In genomic region chr1:19393051-19393450, GRCh38 we compare ENCODE assay signal across 13 cellular contexts.
DNase-seq lines count a peak whose midpoint lies in the region; ATAC-seq and FAIRE-seq lines count a peak whose summit lies in the region.
"Had no signal": no experiment of that assay in that cellular context is flagged by ENCODE, and none has a peak within 500 bp of the region (broad histone marks: within the 10 kb centered on the region; RNA-seq: fewer than 3 reads in every experiment).

No MANE protein-coding gene starts in this region.

- H3K36me3 Mint-ChIP-seq in activated naive CD8-positive, alpha-beta T cell treated with anti-CD3 and anti-CD28 coated beads, Interleukin-2, amount 10 ng/mL, durations not matched to agents 7 days and 5 days: peaks cover 10% of the 10 kb centered on the region
- H3K36me3 Mint-ChIP-seq in naive B cell: no peaks in the 10 kb centered on the region

- H3K27me3 ChIP-seq in BLaER1 (no peaks in the 10 kb centered on the region), H7 (ENCODE audit: control insufficient read depth, insufficient read depth, low read length) (no peaks in the 10 kb centered on the region)

- peak overlapping the region; percentile 92 for H3K4me2 ChIP-seq in BLaER1

- no peak overlapping the region for H3K4me3 Mint-ChIP-seq in activated naive CD8-positive, alpha-beta T cell treated with anti-CD3 and anti-CD28 coated beads, Interleukin-2, amount 10 ng/mL, durations not matched to agents 7 days and 5 days
- peak overlapping the region in 7 of 8 donors; percentile 47 to 93 (median 71) for H3K4me3 Mint-ChIP-seq in naive B cell
- H3K4me3 Mint-ChIP-seq: stimulated activated naive CD8-positive, alpha-beta T cell treated with anti-CD3 and anti-CD28 coated beads, Interleukin-15, Interleukin-2, amounts not matched to agents 100 ng/mL and 50 ng/mL, for 24 hours had no signal

- H3K27ac Mint-ChIP-seq in activated naive CD8-positive, alpha-beta T cell treated with anti-CD3 and anti-CD28 coated beads, Interleukin-2, amount 10 ng/mL, durations not matched to agents 7 days and 5 days: peak overlapping the region; percentile 63
- H3K27ac Mint-ChIP-seq in naive B cell: peak overlapping the region in 5 of 6 donors; percentile 33 to 93 (median 88)
- H3K27ac Mint-ChIP-seq: stimulated activated naive CD8-positive, alpha-beta T cell treated with anti-CD3 and anti-CD28 coated beads, Interleukin-15, Interleukin-2, amounts not matched to agents 100 ng/mL and 50 ng/mL, for 24 hours had no signal

- H3K9ac ChIP-seq in BLaER1: peak overlapping the region; percentile 54

- H3K36me3 ChIP-seq in BLaER1 (peaks cover 19% of the 10 kb centered on the region), H7 (replicated peaks; ENCODE audit: control insufficient read depth, insufficient read depth, low read length) (no peaks in the 10 kb centered on the region)

- DNase-seq in GM19238 (ENCODE audit: insufficient read length, low spot score) (peak; percentile 21), naive B cell (no peak), H7 (no peak), RCC 7860 (ENCODE audit: low spot score) (no peak), NCI-H748 treated with DMSO at 0.1 percent for 48 hours (lab: John Stamatoyannopoulos, UW) (no peak)
- no peak for DNase-seq in activated naive CD8-positive, alpha-beta T cell treated with anti-CD3 and anti-CD28 coated beads, Interleukin-2, amount 10 ng/mL, durations not matched to agents 7 days and 5 days
- DNase-seq: activated effector memory CD4-positive, alpha-beta T cell treated with Interleukin-2 at 50 U/mL for 16 hours; mesendoderm; NCI-H524 treated with DMSO at 0.1 percent for 48 hours; stimulated activated CD4-positive, alpha-beta T cell treated with anti-CD3 and anti-CD28 coated beads, Interleukin-2, amount 100 ng/mL, for 48 hours had no signal

- no peak for ATAC-seq in activated naive CD8-positive, alpha-beta T cell treated with anti-CD3 and anti-CD28 coated beads, Interleukin-2, amount 10 ng/mL, durations not matched to agents 7 days and 5 days (ENCODE audit: low read depth)
- peak; percentile 47 to 55 for ATAC-seq in naive B cell (ENCODE audit: low read depth in 2 of 2)
- ATAC-seq in HG03442 (IDR thresholded peaks at IDR 0.05; ENCODE audit: unreplicated experiment): no peak

- H3K27ac ChIP-seq in BLaER1: peak overlapping the region; percentile 87

- H3K4me1 ChIP-seq in BLaER1: peaks cover 82% of the 10 kb centered on the region

- no peaks in the 10 kb centered on the region for H3K9me3 Mint-ChIP-seq in activated naive CD8-positive, alpha-beta T cell treated with anti-CD3 and anti-CD28 coated beads, Interleukin-2, amount 10 ng/mL, durations not matched to agents 7 days and 5 days
- H3K9me3 Mint-ChIP-seq in naive B cell: peaks cover 0 to 1% (median 0%) of the 10 kb centered on the region in 7 donors
- H3K9me3 Mint-ChIP-seq: stimulated activated naive CD8-positive, alpha-beta T cell treated with anti-CD3 and anti-CD28 coated beads, Interleukin-15, Interleukin-2, amounts not matched to agents 100 ng/mL and 50 ng/mL, for 24 hours had no signal

- FAIRE-seq in RCC 7860 (lab: Jason Lieb, UNC): no peak

- peaks cover 46% of the 10 kb centered on the region for H3K4me1 Mint-ChIP-seq in activated naive CD8-positive, alpha-beta T cell treated with anti-CD3 and anti-CD28 coated beads, Interleukin-2, amount 10 ng/mL, durations not matched to agents 7 days and 5 days
- H3K4me1 Mint-ChIP-seq in naive B cell: peaks cover 52 to 76% (median 76%) of the 10 kb centered on the region in 3 donors

- no peaks in the 10 kb centered on the region for H3K27me3 Mint-ChIP-seq in activated naive CD8-positive, alpha-beta T cell treated with anti-CD3 and anti-CD28 coated beads, Interleukin-2, amount 10 ng/mL, durations not matched to agents 7 days and 5 days
- H3K27me3 Mint-ChIP-seq in naive B cell: no peaks in the 10 kb centered on the region
- H3K27me3 Mint-ChIP-seq: stimulated activated naive CD8-positive, alpha-beta T cell treated with anti-CD3 and anti-CD28 coated beads, Interleukin-15, Interleukin-2, amounts not matched to agents 100 ng/mL and 50 ng/mL, for 24 hours had no signal

- H4K20me1 ChIP-seq in BLaER1: peaks cover 75% of the 10 kb centered on the region

- POLR2A ChIA-PET in activated naive CD8-positive, alpha-beta T cell treated with anti-CD3 and anti-CD28 coated beads, Interleukin-2, amount 10 ng/mL, durations not matched to agents 7 days and 5 days (lab: Charles Lee): interaction anchor here (0.6 to 0.9 kb wide), 5 partner anchors 15 to 209 kb away, joined by 3 read pairs; no protein-coding TSS in a partner anchor

- H3K4me3 ChIP-seq in BLaER1: peak overlapping the region; percentile 21; the same call in 1 of the 2 replicates
- no peak overlapping the region for H3K4me3 ChIP-seq in H7 (ENCODE audit: insufficient read depth, low read depth, low read length)

- H3K9me3 ChIP-seq in BLaER1: no peaks in the 10 kb centered on the region

Comparison
In these comparisons a context has a peak if more than half of its experiments do, and no peak if none do; other contexts are left out.
1. ATAC-seq: peak in naive B cell (2 of 2); none in activated naive CD8-positive, alpha-beta T cell treated with anti-CD3 and anti-CD28 coated beads, Interleukin-2, amount 10 ng/mL, durations not matched to agents 7 days and 5 days (single experiment) and HG03442 (single experiment).